In genomic region chr19:8308891-8309291, GRCh38 we compare ENCODE assay signal across 8 cellular contexts. TPM values are rescaled to one million over a fixed set of nuclear protein-coding genes. Genes with fewer than 3 reads are reported as not detected.
A peak's percentile ranks its signal among the peaks of the same experiment; 100 is the strongest.
DNase-seq lines count a peak whose midpoint lies in the region; ATAC-seq, FAIRE-seq and TF ChIP-seq lines count a peak whose summit lies in the region.

No MANE protein-coding gene starts in this region.

- no peaks in the 10 kb centered on the region for H3K27me3 Mint-ChIP-seq in IgD-negative memory B cell
- H3K27me3 Mint-ChIP-seq in activated naive CD8-positive, alpha-beta T cell treated with anti-CD3 and anti-CD28 coated beads for 36 hours = no peaks in the 10 kb centered on the region
- H3K27me3 Mint-ChIP-seq in stimulated activated naive B cell treated with anti-CD40 and anti-IgM and Interleukin-4, amounts not matched to agents 10 μg/mL and 1 μg/mL and 100 μg/mL, for 72 hours = no peaks in the 10 kb centered on the region

- no peak for TF ChIP-seq POLR2A in GM12891 (IDR thresholded peaks at IDR 0.05; ENCODE audit: low read depth, low read length)

- H3K4me3 ChIP-seq in iPS-18c (ENCODE audit: insufficient read depth, low read depth, low read length) = peak overlapping the region; percentile 62; the same call in 1 of the 2 replicates

- H3K36me3 Mint-ChIP-seq in IgD-negative memory B cell = no peaks in the 10 kb centered on the region
- peaks cover 32% of the 10 kb centered on the region for H3K36me3 Mint-ChIP-seq in activated naive CD8-positive, alpha-beta T cell treated with anti-CD3 and anti-CD28 coated beads for 36 hours
- H3K36me3 Mint-ChIP-seq in stimulated activated naive B cell treated with anti-CD40 and anti-IgM and Interleukin-4, amounts not matched to agents 10 μg/mL and 1 μg/mL and 100 μg/mL, for 72 hours = peaks cover 29 to 45% of the 10 kb centered on the region in 2 donors

- ATAC-seq in stimulated activated naive B cell treated with anti-CD40 and anti-IgM and Interleukin-4, amounts not matched to agents 10 μg/mL and 1 μg/mL and 100 μg/mL, for 72 hours (replicated peaks) = no peak

- H3K4me1 Mint-ChIP-seq in IgD-negative memory B cell = peaks cover 15 to 24% (median 18%) of the 10 kb centered on the region in 3 donors
- H3K4me1 Mint-ChIP-seq in activated naive CD8-positive, alpha-beta T cell treated with anti-CD3 and anti-CD28 coated beads for 36 hours = peaks cover 34% of the 10 kb centered on the region
- H3K4me1 Mint-ChIP-seq in stimulated activated naive B cell treated with anti-CD40 and anti-IgM and Interleukin-4, amounts not matched to agents 10 μg/mL and 1 μg/mL and 100 μg/mL, for 72 hours = peaks cover 28 to 53% of the 10 kb centered on the region in 2 donors

- H3K4me3 Mint-ChIP-seq in IgD-negative memory B cell = peak overlapping the region; percentile 86 to 98 (median 92)
- peak overlapping the region; percentile 94 for H3K4me3 Mint-ChIP-seq in activated naive CD8-positive, alpha-beta T cell treated with anti-CD3 and anti-CD28 coated beads for 36 hours
- peak overlapping the region; percentile 92 to 93 for H3K4me3 Mint-ChIP-seq in stimulated activated naive B cell treated with anti-CD40 and anti-IgM and Interleukin-4, amounts not matched to agents 10 μg/mL and 1 μg/mL and 100 μg/mL, for 72 hours

- no peak for DNase-seq in activated naive CD8-positive, alpha-beta T cell treated with anti-CD3 and anti-CD28 coated beads for 36 hours
- no peak for DNase-seq in stimulated activated naive B cell treated with anti-CD40 and anti-IgM and Interleukin-4, amounts not matched to agents 10 μg/mL and 1 μg/mL and 100 μg/mL, for 72 hours
- DNase-seq in T-helper 9 cell (no peak), NCI-H2107 treated with DMSO at 0.1 percent for 48 hours (lab: John Stamatoyannopoulos, UW; ENCODE audit: unreplicated experiment) (no peak), H4 (ENCODE audit: low spot score) (no peak), GM12891 (ENCODE audit: insufficient read length, low spot score) (no peak)

- peak overlapping the region in 2 of 3 donors; percentile 65 to 89 for H3K27ac Mint-ChIP-seq in IgD-negative memory B cell
- peak overlapping the region; percentile 97 for H3K27ac Mint-ChIP-seq in activated naive CD8-positive, alpha-beta T cell treated with anti-CD3 and anti-CD28 coated beads for 36 hours
- no peak overlapping the region for H3K27ac Mint-ChIP-seq in stimulated activated naive B cell treated with anti-CD40 and anti-IgM and Interleukin-4, amounts not matched to agents 10 μg/mL and 1 μg/mL and 100 μg/mL, for 72 hours

- FAIRE-seq in GM12891 (lab: Jason Lieb, UNC) = no peak

- no peaks in the 10 kb centered on the region for H3K9me3 Mint-ChIP-seq in IgD-negative memory B cell
- H3K9me3 Mint-ChIP-seq in activated naive CD8-positive, alpha-beta T cell treated with anti-CD3 and anti-CD28 coated beads for 36 hours = no peaks in the 10 kb centered on the region
- no peaks in the 10 kb centered on the region for H3K9me3 Mint-ChIP-seq in stimulated activated naive B cell treated with anti-CD40 and anti-IgM and Interleukin-4, amounts not matched to agents 10 μg/mL and 1 μg/mL and 100 μg/mL, for 72 hours

- H3K9me3 ChIP-seq in iPS-18c (ENCODE audit: control insufficient read depth, insufficient read depth, low read length) = no peaks in the 10 kb centered on the region

TF ChIP-seq in GM12891, 5 proteins besides CTCF, POLR2A, EP300 and RAD21:
- TF ChIP-seq SPI1 (IDR thresholded peaks at IDR 0.05; ENCODE audit: low read depth, low read length) (no peak), TAF1 (IDR thresholded peaks at IDR 0.05; ENCODE audit: low read depth, low read length) (no peak), POLR2AphosphoS5 (IDR thresholded peaks at IDR 0.05; ENCODE audit: low read depth, low read length) (no peak), POU2F2 (IDR thresholded peaks at IDR 0.05; ENCODE audit: low read depth, low read length) (no peak), PAX5 (IDR thresholded peaks at IDR 0.05; ENCODE audit: insufficient read depth, low read length, severe bottlenecking) (no peak)

RNA-seq across cellular contexts. Expression of gene CD320, which starts 0.7 kb away (rescaled TPM):
- polyA plus RNA-seq in IgD-negative memory B cell = 34.4 TPM
- total RNA-seq in activated naive CD8-positive, alpha-beta T cell treated with anti-CD3 and anti-CD28 coated beads for 36 hours = 10 to 100 TPM; 71.5 to 77.7 TPM
- total RNA-seq in H4 (2014; rRNA removed; shearing (Covaris generic)) = 210 and 214 TPM in 2 replicates
- polyA plus RNA-seq in GM12891 (2012; ENCODE audit: low read depth, missing spikeins) = 25.6 TPM

RNA-seq across cellular contexts. Expression of gene NDUFA7, which starts 12.3 kb away (rescaled TPM):
- 141 TPM for polyA plus RNA-seq in IgD-negative memory B cell
- total RNA-seq in activated naive CD8-positive, alpha-beta T cell treated with anti-CD3 and anti-CD28 coated beads for 36 hours = 10 to 100 TPM; 78.0 to 84.8 TPM
- total RNA-seq in H4 (2014; rRNA removed; shearing (Covaris generic)) = 57.7 and 71.5 TPM in 2 replicates
- polyA plus RNA-seq in GM12891 (2012; ENCODE audit: low read depth, missing spikeins) = 148 TPM

RNA-seq across cellular contexts. Expression of gene RPS28, which starts 12.4 kb away (rescaled TPM):
- 2,981 TPM for polyA plus RNA-seq in IgD-negative memory B cell
- total RNA-seq in activated naive CD8-positive, alpha-beta T cell treated with anti-CD3 and anti-CD28 coated beads for 36 hours = 1,000 to 10,000 TPM; 2,304 to 2,331 TPM
- 318 and 344 TPM in 2 replicates for total RNA-seq in H4 (2014; rRNA removed; shearing (Covaris generic))
- 3,587 TPM for polyA plus RNA-seq in GM12891 (2012; ENCODE audit: low read depth, missing spikeins)

RNA-seq across cellular contexts. Expression of gene KANK3, which starts 34.2 kb away (rescaled TPM):
- not detected for polyA plus RNA-seq in IgD-negative memory B cell
- total RNA-seq in activated naive CD8-positive, alpha-beta T cell treated with anti-CD3 and anti-CD28 coated beads for 36 hours = under 1 TPM; 0.47 to 0.64 TPM
- 0.04 and 0.12 TPM in 2 replicates for total RNA-seq in H4 (2014; rRNA removed; shearing (Covaris generic))
- 0.15 TPM for polyA plus RNA-seq in GM12891 (2012; ENCODE audit: low read depth, missing spikeins)

RNA-seq across cellular contexts. Expression of gene ANGPTL4, which starts 55.1 kb away (rescaled TPM):
- not detected for polyA plus RNA-seq in IgD-negative memory B cell
- 1 to 10 TPM; 1.9 to 2.1 TPM for total RNA-seq in activated naive CD8-positive, alpha-beta T cell treated with anti-CD3 and anti-CD28 coated beads for 36 hours
- 0.19 TPM in 1 of 2 replicates, not detected in the other for total RNA-seq in H4 (2014; rRNA removed; shearing (Covaris generic))
- 0.12 TPM for polyA plus RNA-seq in GM12891 (2012; ENCODE audit: low read depth, missing spikeins)
